ENCODE assay signal across 8 cellular contexts in the genomic region with DNA sequence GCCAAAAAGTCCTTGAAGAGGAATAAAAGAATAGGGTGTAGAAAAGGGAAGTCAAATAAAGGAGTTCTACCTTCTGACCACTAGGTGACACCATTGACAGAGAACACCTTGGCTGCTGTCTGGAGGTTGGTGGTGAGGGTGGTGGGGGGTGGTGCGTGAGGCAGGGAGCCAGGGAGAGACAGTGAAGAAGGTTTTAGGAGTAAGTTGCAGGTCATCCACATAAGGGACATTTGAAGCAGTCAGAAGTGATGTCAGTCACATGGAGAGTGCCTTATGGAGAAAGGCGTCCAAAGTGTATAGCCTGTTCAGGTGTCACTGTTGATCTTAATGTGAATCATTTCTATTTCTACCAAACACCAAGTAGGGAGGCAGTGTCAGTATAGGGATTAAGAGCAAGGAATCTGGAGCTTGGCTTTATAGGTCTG.
A peak's percentile ranks its signal among the peaks of the same experiment; 100 is the strongest.
DNase-seq lines count a peak whose midpoint lies in the region; ATAC-seq and TF ChIP-seq lines count a peak whose summit lies in the region.

No MANE protein-coding gene starts in this region.

- peak; percentile 62 for ATAC-seq in GM19438 (IDR thresholded peaks at IDR 0.05; ENCODE audit: low read depth, unreplicated experiment)

- no peaks in the 10 kb centered on the region for H3F3A ChIP-seq in DOHH2 (ENCODE audit: control insufficient read depth, insufficient read depth)

- no peak overlapping the region for H3K4me2 ChIP-seq in DOHH2 (ENCODE audit: low read length)

- H3K4me3 ChIP-seq in DOHH2 (ENCODE audit: low read length) (no peak overlapping the region), skeletal muscle cell (ENCODE audit: low read depth, low read length) (no peak overlapping the region)
- H3K4me3 ChIP-seq in Jurkat, Clone E6-1 (ENCODE audit: low read length), result no peak overlapping the region

- no peaks in the 10 kb centered on the region for H3K9me2 ChIP-seq in DOHH2 (replicated peaks; ENCODE audit: control insufficient read depth, low read length)

- H3K4me1 ChIP-seq in DOHH2 (ENCODE audit: control insufficient read depth, low read length), result no peaks in the 10 kb centered on the region

- H3K9me3 ChIP-seq in DOHH2 (ENCODE audit: control insufficient read depth, insufficient read depth, low read length), result no peaks in the 10 kb centered on the region

- H4K20me1 ChIP-seq in DOHH2 (ENCODE audit: control insufficient read depth, insufficient read depth, low read depth, low read length), result no peaks in the 10 kb centered on the region

- H3K27ac ChIP-seq in DOHH2 (ENCODE audit: low read depth, low read length), result no peak overlapping the region

- peaks cover 3% of the 10 kb centered on the region; the same call in 1 of the 2 replicates for H3K27me3 ChIP-seq in DOHH2 (ENCODE audit: control insufficient read depth, low read length)

- peak; percentile 32 for DNase-seq in Jurkat, Clone E6-1 (ENCODE audit: low read depth, low spot score)
- peak; percentile 9 for DNase-seq in SKM-1 (lab: John Stamatoyannopoulos, UW; ENCODE audit: unreplicated experiment)
- DNase-seq in fibroblast of the conjunctiva (ENCODE audit: low read depth), result peak; percentile 38
- peak; percentile 10 for DNase-seq in skeletal muscle cell (ENCODE audit: low read depth)
- no peak for DNase-seq in NCI-H128 (lab: John Stamatoyannopoulos, UW; ENCODE audit: unreplicated experiment)
- no peak for DNase-seq in NCI-H146 (lab: John Stamatoyannopoulos, UW)

- no peaks in the 10 kb centered on the region for H3K36me3 ChIP-seq in DOHH2 (ENCODE audit: control insufficient read depth, low read length)

- peak; percentile 81 for TF ChIP-seq CTCF in DOHH2 (IDR thresholded peaks at IDR 0.05; ENCODE audit: low read depth, low read length, poor library complexity, severe bottlenecking)

- no peaks in the 10 kb centered on the region for H3K79me2 ChIP-seq in DOHH2 (ENCODE audit: control insufficient read depth, low read length)

Comparison
In these comparisons a context has a peak if more than half of its experiments do, and no peak if none do; other contexts are left out.
1. DNase-seq: peak in Jurkat, Clone E6-1 (single experiment), SKM-1 (single experiment), fibroblast of the conjunctiva (single experiment) and skeletal muscle cell (single experiment); none in NCI-H128 (single experiment) and NCI-H146 (single experiment).